In the genomic region with DNA sequence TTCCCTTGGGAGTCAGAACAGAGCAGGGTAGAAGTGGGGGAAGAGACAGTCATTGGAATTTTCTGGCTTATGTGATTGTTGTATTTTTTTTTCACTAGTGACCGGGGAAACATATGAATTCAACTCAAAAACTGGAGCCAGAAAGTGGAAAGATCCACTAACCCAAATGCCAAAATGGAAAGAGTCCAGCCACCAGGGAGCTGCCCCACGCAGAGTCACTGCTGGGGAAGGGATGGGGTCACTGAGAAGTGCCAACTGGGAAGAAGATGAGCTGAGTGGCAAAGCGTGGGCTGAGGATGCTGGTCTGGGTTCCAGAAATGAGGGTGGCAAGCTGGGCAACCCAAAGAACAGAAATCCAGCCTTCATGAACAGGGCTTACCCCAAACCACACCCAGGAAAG, we compare ENCODE assay signal across 1 cellular context.
TF ChIP-seq lines count a peak whose summit lies in the region.

No MANE protein-coding gene starts in this region.

TF ChIP-seq in IMR-90, 13 proteins besides CTCF, POLR2A, EP300 and RAD21 (continued from another document):
- TF ChIP-seq, protein P1, sequence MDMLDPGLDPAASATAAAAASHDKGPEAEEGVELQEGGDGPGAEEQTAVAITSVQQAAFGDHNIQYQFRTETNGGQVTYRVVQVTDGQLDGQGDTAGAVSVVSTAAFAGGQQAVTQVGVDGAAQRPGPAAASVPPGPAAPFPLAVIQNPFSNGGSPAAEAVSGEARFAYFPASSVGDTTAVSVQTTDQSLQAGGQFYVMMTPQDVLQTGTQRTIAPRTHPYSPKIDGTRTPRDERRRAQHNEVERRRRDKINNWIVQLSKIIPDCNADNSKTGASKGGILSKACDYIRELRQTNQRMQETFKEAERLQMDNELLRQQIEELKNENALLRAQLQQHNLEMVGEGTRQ (IDR thresholded peaks at IDR 0.05; ENCODE audit: low read depth, low read length), result no peak
- TF ChIP-seq MAFK (IDR thresholded peaks at IDR 0.05; ENCODE audit: low read depth, low read length), result no peak
